ENCODE assay signal across 8 cellular contexts in genomic region chr18:55781481-55781957, GRCh38.
DNase-seq lines count a peak whose midpoint lies in the region; ATAC-seq, FAIRE-seq and TF ChIP-seq lines count a peak whose summit lies in the region.

No MANE protein-coding gene starts in this region.

- H3K4me2 ChIP-seq in GM23248 (ENCODE audit: unreplicated experiment), result no peak overlapping the region
- no peak overlapping the region for H3K4me2 ChIP-seq in HepG2 (ENCODE audit: low read depth, low read length)

- ATAC-seq in HepG2, result no peak
- ATAC-seq in HG03354 (IDR thresholded peaks at IDR 0.05; ENCODE audit: poor library complexity, severe bottlenecking, unreplicated experiment), result no peak
- no peak for ATAC-seq in HG03108 (IDR thresholded peaks at IDR 0.05; ENCODE audit: unreplicated experiment)

- H3K9ac ChIP-seq in GM23248 (no peak overlapping the region), HepG2 (ENCODE audit: insufficient read depth, low read depth, low read length) (no peak overlapping the region)

- FAIRE-seq in HepG2 (lab: Jason Lieb, UNC), result no peak
- no peak for FAIRE-seq in HTR-8/SVneo (lab: Jason Lieb, UNC)

- intact Hi-C loops in HepG2 (cut with micrococcal nuclease; ENCODE audit: unreplicated experiment), result no loop called here

- H3K4me1 ChIP-seq in GM23248 (ENCODE audit: insufficient read depth) (no peaks in the 10 kb centered on the region), HepG2 (ENCODE audit: insufficient read depth, low read length) (no peaks in the 10 kb centered on the region)

- peak; percentile 76 for DNase-seq in GM23248
- DNase-seq in NCI-H345 treated with DMSO at 0.1 percent for 48 hours (lab: John Stamatoyannopoulos, UW; ENCODE audit: unreplicated experiment), result peak; percentile 21
- DNase-seq in dermis blood vessel endothelial cell, result peak; percentile 92
- DNase-seq in HepG2 (ENCODE audit: low spot score), result no peak
- DNase-seq in HTR-8/SVneo (ENCODE audit: insufficient read length, low spot score), result no peak
- no peak for DNase-seq in DMS114 treated with DMSO at 0.1 percent for 48 hours (lab: John Stamatoyannopoulos, UW; ENCODE audit: unreplicated experiment)

- no peaks in the 10 kb centered on the region for H3K79me2 ChIP-seq in GM23248 (ENCODE audit: insufficient read depth)
- no peaks in the 10 kb centered on the region for H3K79me2 ChIP-seq in HepG2 (ENCODE audit: insufficient read depth, low read length)

- TF ChIP-seq EP300 in HepG2 (IDR thresholded peaks at IDR 0.05; ENCODE audit: low read depth in 2 of 2, low read length in 2 of 2) (no peak), HepG2 (CRISPR knock-in tag; IDR thresholded peaks at IDR 0.05; ENCODE audit: borderline replicate concordance) (no peak)

- H3K9me3 ChIP-seq in GM23248 (ENCODE audit: low read depth) (no peaks in the 10 kb centered on the region), HepG2 (ENCODE audit: low read length) (peaks cover 47% of the 10 kb centered on the region)

- H3K27ac ChIP-seq in GM23248, result no peak overlapping the region
- no peak overlapping the region for H3K27ac ChIP-seq in HepG2 (ENCODE audit: extremely low read length, insufficient read depth, low read length)

- CTCF ChIA-PET in HepG2 (lab: Yijun Ruan, JAX; ENCODE audit: low intra/inter-chr PET ratio, low total read pairs), result no interaction called here

- TF ChIP-seq CTCF in HepG2 (CRISPR knock-in tag; IDR thresholded peaks at IDR 0.05), result no peak

- TF ChIP-seq RAD21 in HepG2 (CRISPR knock-in tag; IDR thresholded peaks at IDR 0.05), result no peak

- POLR2A ChIA-PET in HepG2 (lab: Yijun Ruan, JAX), result no interaction called here

- 77 to 78% methylated on average over 6 of the region's 6 CpGs for WGBS in GM23248 (ENCODE audit: low coverage in 1 of 2, low lambda C conversion rate in 2 of 2, missing lambda C conversion rate in 2 of 2), 2 experiments
- WGBS in HepG2 (ENCODE audit: low lambda C conversion rate), result 19% methylated on average over 6 of the region's 6 CpGs

- H3F3A ChIP-seq in GM23248 (ENCODE audit: insufficient read depth), result peaks cover 10% of the 10 kb centered on the region

- H4K20me1 ChIP-seq in GM23248 (ENCODE audit: insufficient read depth) (no peaks in the 10 kb centered on the region), HepG2 (ENCODE audit: insufficient read depth, low read length) (no peaks in the 10 kb centered on the region)

- BruUV-seq in HepG2 (replicated peaks; lab: Mats Ljungman, UMichigan), result no TSS peak

- no peaks in the 10 kb centered on the region for H3K36me3 ChIP-seq in GM23248 (ENCODE audit: low read depth)
- no peaks in the 10 kb centered on the region for H3K36me3 ChIP-seq in HepG2 (replicated peaks in 1 of 2; ENCODE audit: control insufficient read depth in 1 of 2, insufficient read depth in 2 of 2, low read length in 2 of 2)

- no peaks in the 10 kb centered on the region for H3K9me2 ChIP-seq in GM23248 (ENCODE audit: insufficient read depth)

- H2AFZ ChIP-seq in GM23248, result no peak overlapping the region
- H2AFZ ChIP-seq in HepG2 (ENCODE audit: low read length), result no peak overlapping the region

- H3K4me3 ChIP-seq in GM23248 (no peak overlapping the region), HepG2 (replicated peaks in 1 of 3; ENCODE audit: insufficient read depth in 1 of 3, low read depth in 2 of 3, low read length in 3 of 3) (no peak overlapping the region)

- in situ Hi-C loops in GM23248 (cut with MboI) (loop anchor here (10.0 to 25.0 kb wide), 2 partner anchors 367 to 544 kb away; no protein-coding TSS in a partner anchor), HepG2 (cut with HindIII; ENCODE audit: extremely low pct_ligation_motif_present, low pct_unique_long_range_greater_than_20kb) (no loop called here)

- no peak for TF ChIP-seq POLR2A in HepG2 (IDR thresholded peaks at IDR 0.05; ENCODE audit: insufficient read depth in 1 of 2, low read depth in 2 of 2, low read length in 2 of 2)

- H3K27me3 ChIP-seq in GM23248 (replicated peaks; ENCODE audit: insufficient read depth) (no peaks in the 10 kb centered on the region), HepG2 (ENCODE audit: control insufficient read depth in 1 of 2, insufficient read depth in 2 of 2, low read length in 2 of 2) (no peaks in the 10 kb centered on the region)

TF ChIP-seq in HepG2, 621 proteins besides CTCF, POLR2A, EP300 and RAD21:
- TF ChIP-seq ZFP82 (CRISPR knock-in tag; IDR thresholded peaks at IDR 0.05; ENCODE audit: borderline replicate concordance) (no peak), ZNF256 (CRISPR knock-in tag; conservative IDR thresholded peaks at IDR 0.05) (no peak), BRD4 (CRISPR knock-in tag; IDR thresholded peaks at IDR 0.05) (no peak), ZNF24 (IDR thresholded peaks at IDR 0.05) (no peak), KDM6A (CRISPR knock-in tag; IDR thresholded peaks at IDR 0.05; ENCODE audit: low read depth) (no peak), HDAC1 (CRISPR knock-in tag; IDR thresholded peaks at IDR 0.05) (no peak), CENPX (CRISPR knock-in tag; IDR thresholded peaks at IDR 0.05) (no peak), PLRG1 (conservative IDR thresholded peaks at IDR 0.05) (no peak), KDM1A (CRISPR knock-in tag; IDR thresholded peaks at IDR 0.05) (no peak), SMC3 (IDR thresholded peaks at IDR 0.05; ENCODE audit: low read length) (peak; percentile 16; the same call in 1 of the 2 replicates), RFXAP (CRISPR knock-in tag; IDR thresholded peaks at IDR 0.05; ENCODE audit: borderline replicate concordance) (no peak), STAG1 (CRISPR knock-in tag; IDR thresholded peaks at IDR 0.05) (peak; percentile 20; the same call in 1 of the 2 replicates), ZFY (CRISPR knock-in tag; IDR thresholded peaks at IDR 0.05) (no peak), REPIN1 (CRISPR knock-in tag; IDR thresholded peaks at IDR 0.05; ENCODE audit: borderline replicate concordance, low read depth) (no peak), SUZ12 (IDR thresholded peaks at IDR 0.05; ENCODE audit: low read depth, low read length) (no peak)
- TF ChIP-seq, protein P1, sequence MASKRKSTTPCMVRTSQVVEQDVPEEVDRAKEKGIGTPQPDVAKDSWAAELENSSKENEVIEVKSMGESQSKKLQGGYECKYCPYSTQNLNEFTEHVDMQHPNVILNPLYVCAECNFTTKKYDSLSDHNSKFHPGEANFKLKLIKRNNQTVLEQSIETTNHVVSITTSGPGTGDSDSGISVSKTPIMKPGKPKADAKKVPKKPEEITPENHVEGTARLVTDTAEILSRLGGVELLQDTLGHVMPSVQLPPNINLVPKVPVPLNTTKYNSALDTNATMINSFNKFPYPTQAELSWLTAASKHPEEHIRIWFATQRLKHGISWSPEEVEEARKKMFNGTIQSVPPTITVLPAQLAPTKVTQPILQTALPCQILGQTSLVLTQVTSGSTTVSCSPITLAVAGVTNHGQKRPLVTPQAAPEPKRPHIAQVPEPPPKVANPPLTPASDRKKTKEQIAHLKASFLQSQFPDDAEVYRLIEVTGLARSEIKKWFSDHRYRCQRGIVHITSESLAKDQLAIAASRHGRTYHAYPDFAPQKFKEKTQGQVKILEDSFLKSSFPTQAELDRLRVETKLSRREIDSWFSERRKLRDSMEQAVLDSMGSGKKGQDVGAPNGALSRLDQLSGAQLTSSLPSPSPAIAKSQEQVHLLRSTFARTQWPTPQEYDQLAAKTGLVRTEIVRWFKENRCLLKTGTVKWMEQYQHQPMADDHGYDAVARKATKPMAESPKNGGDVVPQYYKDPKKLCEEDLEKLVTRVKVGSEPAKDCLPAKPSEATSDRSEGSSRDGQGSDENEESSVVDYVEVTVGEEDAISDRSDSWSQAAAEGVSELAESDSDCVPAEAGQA (IDR thresholded peaks at IDR 0.05; ENCODE audit: low read depth), result no peak
- TF ChIP-seq, protein P1 (CRISPR knock-in tag; IDR thresholded peaks at IDR 0.05; ENCODE audit: borderline replicate concordance), result no peak
TF ChIP-seq in HepG2: peak in this region for 2.

Comparison
In these comparisons a context has a peak if more than half of its experiments do, and no peak if none do; other contexts are left out.
1. DNase-seq: peak in GM23248 (single experiment), NCI-H345 treated with DMSO at 0.1 percent for 48 hours (single experiment) and dermis blood vessel endothelial cell (single experiment); none in HepG2 (single experiment), HTR-8/SVneo (single experiment) and DMS114 treated with DMSO at 0.1 percent for 48 hours (single experiment).